21 cellular contexts compared by ENCODE assay signal in the genomic region with DNA sequence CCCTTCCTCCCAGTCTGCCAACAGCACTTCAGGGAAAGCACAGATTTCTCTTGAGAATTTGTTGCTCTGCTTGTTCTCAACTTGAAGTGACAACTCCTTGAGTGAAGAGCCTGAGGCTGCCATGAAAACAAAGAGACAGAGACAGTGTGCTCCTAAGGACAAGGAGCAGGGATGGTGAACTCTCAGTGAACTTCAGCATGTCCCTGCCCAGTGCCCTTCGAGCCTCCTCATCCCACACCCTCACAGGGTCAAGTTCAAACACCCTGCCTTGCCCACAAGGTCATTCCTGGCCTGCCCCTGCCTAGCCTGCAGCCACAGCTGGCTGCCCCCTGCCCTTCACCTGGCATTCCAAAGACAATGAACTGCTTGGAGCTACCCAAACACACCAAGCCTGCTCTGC.
"Had no signal": no experiment of that assay in that cellular context is flagged by ENCODE, and none has a peak within 500 bp of the region (broad histone marks: within the 10 kb centered on the region; RNA-seq: fewer than 3 reads in every experiment).

No MANE protein-coding gene starts in this region.

- H3K9me3 Mint-ChIP-seq: activated CD4-positive, alpha-beta memory T cell treated with anti-CD3 and anti-CD28 coated beads, Interleukin-2, amount 10 ng/mL, durations not matched to agents 7 days and 5 days; activated CD4-positive, alpha-beta T cell treated with anti-CD3 and anti-CD28 coated beads, Interleukin-2, amount 10 ng/mL, durations not matched to agents 24 days and 14 days; T-helper 1 cell treated with Interleukin-12 subunit alpha and Interleukin-12 subunit beta and Interleukin-4 antibody, amounts not matched to agents 30 μg/mL and 1 μg/mL, for 36 hours had no signal

- H3K27ac Mint-ChIP-seq: activated CD4-positive, alpha-beta memory T cell treated with anti-CD3 and anti-CD28 coated beads, Interleukin-2, amount 10 ng/mL, durations not matched to agents 7 days and 5 days; activated CD4-positive, alpha-beta T cell treated with anti-CD3 and anti-CD28 coated beads, Interleukin-2, amount 10 ng/mL, durations not matched to agents 24 days and 14 days; activated naive CD4-positive, alpha-beta T cell treated with anti-CD3 and anti-CD28 coated beads, Interleukin-2, amount 50 U/mL, for 24 hours; natural killer cell; progenitor cell of endocrine pancreas; T-helper 1 cell treated with Interleukin-12 subunit alpha and Interleukin-12 subunit beta and Interleukin-4 antibody, amounts not matched to agents 30 μg/mL and 1 μg/mL, for 36 hours had no signal

- H3K36me3 Mint-ChIP-seq: activated naive CD4-positive, alpha-beta T cell treated with anti-CD3 and anti-CD28 coated beads, Interleukin-2, amount 50 U/mL, for 24 hours; brain; natural killer cell had no signal

- ATAC-seq: natural killer cell had no signal

- H3K27ac ChIP-seq: testis had no signal

- H3K4me1 Mint-ChIP-seq: activated CD4-positive, alpha-beta memory T cell treated with anti-CD3 and anti-CD28 coated beads, Interleukin-2, amount 10 ng/mL, durations not matched to agents 7 days and 5 days; activated CD4-positive, alpha-beta T cell treated with anti-CD3 and anti-CD28 coated beads, Interleukin-2, amount 10 ng/mL, durations not matched to agents 24 days and 14 days; activated naive CD4-positive, alpha-beta T cell treated with anti-CD3 and anti-CD28 coated beads, Interleukin-2, amount 50 U/mL, for 24 hours; natural killer cell had no signal

- H3K27me3 ChIP-seq: testis had no signal

- H3K4me3 Mint-ChIP-seq: activated CD4-positive, alpha-beta memory T cell treated with anti-CD3 and anti-CD28 coated beads, Interleukin-2, amount 10 ng/mL, durations not matched to agents 7 days and 5 days; activated CD4-positive, alpha-beta T cell treated with anti-CD3 and anti-CD28 coated beads, Interleukin-2, amount 10 ng/mL, durations not matched to agents 24 days and 14 days; activated naive CD4-positive, alpha-beta T cell treated with anti-CD3 and anti-CD28 coated beads, Interleukin-2, amount 50 U/mL, for 24 hours; brain; natural killer cell; T-helper 1 cell treated with Interleukin-12 subunit alpha and Interleukin-12 subunit beta and Interleukin-4 antibody, amounts not matched to agents 30 μg/mL and 1 μg/mL, for 36 hours had no signal

- H3K9me3 ChIP-seq: testis had no signal

- DNase-seq: activated CD4-positive, alpha-beta memory T cell treated with anti-CD3 and anti-CD28 coated beads, Interleukin-2, amount 10 ng/mL, durations not matched to agents 7 days and 5 days; activated CD4-positive, alpha-beta T cell treated with anti-CD3 and anti-CD28 coated beads, Interleukin-2, amount 10 ng/mL, durations not matched to agents 24 days and 14 days; activated effector memory CD4-positive, alpha-beta T cell treated with anti-CD3 and anti-CD28 coated beads, Interleukin-2, amount 50 U/mL, for 16 hours; anterior cingulate cortex; caudate nucleus; dermis blood vessel endothelial cell; effector CD8-positive, alpha-beta T cell; foreskin melanocyte; head of caudate nucleus; mesendoderm; natural killer cell; retina; stimulated activated CD4-positive, alpha-beta T cell treated with anti-CD3 and anti-CD28 coated beads, Interleukin-12 subunit alpha, Interleukin-12 subunit beta, amount 100 ng/mL, for 4 hours; stimulated activated CD4-positive, alpha-beta T cell treated with anti-CD3 and anti-CD28 coated beads, Interleukin-1b, Interleukin-23, amount 100 ng/mL, for 48 hours; T1000; trophoblast cell had no signal

- H3K4me3 ChIP-seq: testis had no signal
